2 cellular contexts compared by ENCODE assay signal in the genomic region with DNA sequence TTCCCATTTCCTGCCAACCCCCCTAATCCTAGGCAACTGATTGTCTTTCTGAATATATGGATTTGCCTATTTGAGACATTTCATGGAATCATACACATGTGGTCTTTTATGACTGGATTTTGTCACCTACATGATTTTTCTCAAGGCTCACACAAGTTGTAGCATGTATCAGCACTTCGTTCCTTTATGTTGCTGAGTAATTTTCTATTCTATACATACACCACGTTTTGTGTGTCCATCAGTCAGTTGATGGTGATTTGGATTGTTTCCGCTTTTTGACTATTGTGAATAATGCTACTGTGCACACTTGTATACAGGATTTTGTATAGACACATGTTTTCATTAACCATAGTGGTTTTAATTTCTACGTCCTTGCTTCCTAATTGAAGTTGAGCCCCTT.
TF ChIP-seq lines count a peak whose summit lies in the region.

No MANE protein-coding gene starts in this region.

TF ChIP-seq in GM23338, 12 proteins besides CTCF, POLR2A, EP300 and RAD21:
- TF ChIP-seq, protein P1, sequence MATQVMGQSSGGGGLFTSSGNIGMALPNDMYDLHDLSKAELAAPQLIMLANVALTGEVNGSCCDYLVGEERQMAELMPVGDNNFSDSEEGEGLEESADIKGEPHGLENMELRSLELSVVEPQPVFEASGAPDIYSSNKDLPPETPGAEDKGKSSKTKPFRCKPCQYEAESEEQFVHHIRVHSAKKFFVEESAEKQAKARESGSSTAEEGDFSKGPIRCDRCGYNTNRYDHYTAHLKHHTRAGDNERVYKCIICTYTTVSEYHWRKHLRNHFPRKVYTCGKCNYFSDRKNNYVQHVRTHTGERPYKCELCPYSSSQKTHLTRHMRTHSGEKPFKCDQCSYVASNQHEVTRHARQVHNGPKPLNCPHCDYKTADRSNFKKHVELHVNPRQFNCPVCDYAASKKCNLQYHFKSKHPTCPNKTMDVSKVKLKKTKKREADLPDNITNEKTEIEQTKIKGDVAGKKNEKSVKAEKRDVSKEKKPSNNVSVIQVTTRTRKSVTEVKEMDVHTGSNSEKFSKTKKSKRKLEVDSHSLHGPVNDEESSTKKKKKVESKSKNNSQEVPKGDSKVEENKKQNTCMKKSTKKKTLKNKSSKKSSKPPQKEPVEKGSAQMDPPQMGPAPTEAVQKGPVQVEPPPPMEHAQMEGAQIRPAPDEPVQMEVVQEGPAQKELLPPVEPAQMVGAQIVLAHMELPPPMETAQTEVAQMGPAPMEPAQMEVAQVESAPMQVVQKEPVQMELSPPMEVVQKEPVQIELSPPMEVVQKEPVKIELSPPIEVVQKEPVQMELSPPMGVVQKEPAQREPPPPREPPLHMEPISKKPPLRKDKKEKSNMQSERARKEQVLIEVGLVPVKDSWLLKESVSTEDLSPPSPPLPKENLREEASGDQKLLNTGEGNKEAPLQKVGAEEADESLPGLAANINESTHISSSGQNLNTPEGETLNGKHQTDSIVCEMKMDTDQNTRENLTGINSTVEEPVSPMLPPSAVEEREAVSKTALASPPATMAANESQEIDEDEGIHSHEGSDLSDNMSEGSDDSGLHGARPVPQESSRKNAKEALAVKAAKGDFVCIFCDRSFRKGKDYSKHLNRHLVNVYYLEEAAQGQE (IDR thresholded peaks at IDR 0.05; ENCODE audit: unreplicated experiment), result no peak
- TF ChIP-seq EZH2 (IDR thresholded peaks at IDR 0.05; ENCODE audit: low read depth, unreplicated experiment), result no peak
- TF ChIP-seq POLR2AphosphoS5 (IDR thresholded peaks at IDR 0.05; ENCODE audit: low read depth), result no peak
- TF ChIP-seq EZH2phosphoT487 (IDR thresholded peaks at IDR 0.05; ENCODE audit: unreplicated experiment), result no peak
- no peak for TF ChIP-seq ZNF114 (CRISPR knock-in tag; IDR thresholded peaks at IDR 0.05)
- TF ChIP-seq, protein P2, sequence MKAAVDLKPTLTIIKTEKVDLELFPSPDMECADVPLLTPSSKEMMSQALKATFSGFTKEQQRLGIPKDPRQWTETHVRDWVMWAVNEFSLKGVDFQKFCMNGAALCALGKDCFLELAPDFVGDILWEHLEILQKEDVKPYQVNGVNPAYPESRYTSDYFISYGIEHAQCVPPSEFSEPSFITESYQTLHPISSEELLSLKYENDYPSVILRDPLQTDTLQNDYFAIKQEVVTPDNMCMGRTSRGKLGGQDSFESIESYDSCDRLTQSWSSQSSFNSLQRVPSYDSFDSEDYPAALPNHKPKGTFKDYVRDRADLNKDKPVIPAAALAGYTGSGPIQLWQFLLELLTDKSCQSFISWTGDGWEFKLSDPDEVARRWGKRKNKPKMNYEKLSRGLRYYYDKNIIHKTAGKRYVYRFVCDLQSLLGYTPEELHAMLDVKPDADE (IDR thresholded peaks at IDR 0.05), result no peak
- TF ChIP-seq, protein P3, sequence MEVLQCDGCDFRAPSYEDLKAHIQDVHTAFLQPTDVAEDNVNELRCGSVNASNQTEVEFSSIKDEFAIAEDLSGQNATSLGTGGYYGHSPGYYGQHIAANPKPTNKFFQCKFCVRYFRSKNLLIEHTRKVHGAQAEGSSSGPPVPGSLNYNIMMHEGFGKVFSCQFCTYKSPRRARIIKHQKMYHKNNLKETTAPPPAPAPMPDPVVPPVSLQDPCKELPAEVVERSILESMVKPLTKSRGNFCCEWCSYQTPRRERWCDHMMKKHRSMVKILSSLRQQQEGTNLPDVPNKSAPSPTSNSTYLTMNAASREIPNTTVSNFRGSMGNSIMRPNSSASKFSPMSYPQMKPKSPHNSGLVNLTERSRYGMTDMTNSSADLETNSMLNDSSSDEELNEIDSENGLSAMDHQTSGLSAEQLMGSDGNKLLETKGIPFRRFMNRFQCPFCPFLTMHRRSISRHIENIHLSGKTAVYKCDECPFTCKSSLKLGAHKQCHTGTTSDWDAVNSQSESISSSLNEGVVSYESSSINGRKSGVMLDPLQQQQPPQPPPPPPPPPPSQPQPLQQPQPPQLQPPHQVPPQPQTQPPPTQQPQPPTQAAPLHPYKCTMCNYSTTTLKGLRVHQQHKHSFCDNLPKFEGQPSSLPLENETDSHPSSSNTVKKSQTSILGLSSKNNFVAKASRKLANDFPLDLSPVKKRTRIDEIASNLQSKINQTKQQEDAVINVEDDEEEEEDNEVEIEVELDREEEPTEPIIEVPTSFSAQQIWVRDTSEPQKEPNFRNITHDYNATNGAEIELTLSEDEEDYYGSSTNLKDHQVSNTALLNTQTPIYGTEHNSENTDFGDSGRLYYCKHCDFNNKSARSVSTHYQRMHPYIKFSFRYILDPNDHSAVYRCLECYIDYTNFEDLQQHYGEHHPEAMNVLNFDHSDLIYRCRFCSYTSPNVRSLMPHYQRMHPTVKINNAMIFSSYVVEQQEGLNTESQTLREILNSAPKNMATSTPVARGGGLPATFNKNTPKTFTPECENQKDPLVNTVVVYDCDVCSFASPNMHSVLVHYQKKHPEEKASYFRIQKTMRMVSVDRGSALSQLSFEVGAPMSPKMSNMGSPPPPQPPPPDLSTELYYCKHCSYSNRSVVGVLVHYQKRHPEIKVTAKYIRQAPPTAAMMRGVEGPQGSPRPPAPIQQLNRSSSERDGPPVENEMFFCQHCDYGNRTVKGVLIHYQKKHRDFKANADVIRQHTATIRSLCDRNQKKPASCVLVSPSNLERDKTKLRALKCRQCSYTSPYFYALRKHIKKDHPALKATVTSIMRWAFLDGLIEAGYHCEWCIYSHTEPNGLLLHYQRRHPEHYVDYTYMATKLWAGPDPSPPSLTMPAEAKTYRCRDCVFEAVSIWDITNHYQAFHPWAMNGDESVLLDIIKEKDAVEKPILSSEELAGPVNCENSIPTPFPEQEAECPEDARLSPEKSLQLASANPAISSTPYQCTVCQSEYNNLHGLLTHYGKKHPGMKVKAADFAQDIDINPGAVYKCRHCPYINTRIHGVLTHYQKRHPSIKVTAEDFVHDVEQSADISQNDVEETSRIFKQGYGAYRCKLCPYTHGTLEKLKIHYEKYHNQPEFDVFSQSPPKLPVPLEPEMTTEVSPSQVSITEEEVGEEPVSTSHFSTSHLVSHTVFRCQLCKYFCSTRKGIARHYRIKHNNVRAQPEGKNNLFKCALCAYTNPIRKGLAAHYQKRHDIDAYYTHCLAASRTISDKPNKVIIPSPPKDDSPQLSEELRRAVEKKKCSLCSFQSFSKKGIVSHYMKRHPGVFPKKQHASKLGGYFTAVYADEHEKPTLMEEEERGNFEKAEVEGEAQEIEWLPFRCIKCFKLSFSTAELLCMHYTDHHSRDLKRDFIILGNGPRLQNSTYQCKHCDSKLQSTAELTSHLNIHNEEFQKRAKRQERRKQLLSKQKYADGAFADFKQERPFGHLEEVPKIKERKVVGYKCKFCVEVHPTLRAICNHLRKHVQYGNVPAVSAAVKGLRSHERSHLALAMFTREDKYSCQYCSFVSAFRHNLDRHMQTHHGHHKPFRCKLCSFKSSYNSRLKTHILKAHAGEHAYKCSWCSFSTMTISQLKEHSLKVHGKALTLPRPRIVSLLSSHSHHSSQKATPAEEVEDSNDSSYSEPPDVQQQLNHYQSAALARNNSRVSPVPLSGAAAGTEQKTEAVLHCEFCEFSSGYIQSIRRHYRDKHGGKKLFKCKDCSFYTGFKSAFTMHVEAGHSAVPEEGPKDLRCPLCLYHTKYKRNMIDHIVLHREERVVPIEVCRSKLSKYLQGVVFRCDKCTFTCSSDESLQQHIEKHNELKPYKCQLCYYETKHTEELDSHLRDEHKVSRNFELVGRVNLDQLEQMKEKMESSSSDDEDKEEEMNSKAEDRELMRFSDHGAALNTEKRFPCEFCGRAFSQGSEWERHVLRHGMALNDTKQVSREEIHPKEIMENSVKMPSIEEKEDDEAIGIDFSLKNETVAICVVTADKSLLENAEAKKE (CRISPR knock-in tag; IDR thresholded peaks at IDR 0.05), result no peak

TF ChIP-seq in IMR-90, 13 proteins besides CTCF, POLR2A, EP300 and RAD21 (continued from another document):
- no peak for TF ChIP-seq MAZ (IDR thresholded peaks at IDR 0.05; ENCODE audit: borderline replicate concordance, low read depth, low read length)
- TF ChIP-seq, protein P4, sequence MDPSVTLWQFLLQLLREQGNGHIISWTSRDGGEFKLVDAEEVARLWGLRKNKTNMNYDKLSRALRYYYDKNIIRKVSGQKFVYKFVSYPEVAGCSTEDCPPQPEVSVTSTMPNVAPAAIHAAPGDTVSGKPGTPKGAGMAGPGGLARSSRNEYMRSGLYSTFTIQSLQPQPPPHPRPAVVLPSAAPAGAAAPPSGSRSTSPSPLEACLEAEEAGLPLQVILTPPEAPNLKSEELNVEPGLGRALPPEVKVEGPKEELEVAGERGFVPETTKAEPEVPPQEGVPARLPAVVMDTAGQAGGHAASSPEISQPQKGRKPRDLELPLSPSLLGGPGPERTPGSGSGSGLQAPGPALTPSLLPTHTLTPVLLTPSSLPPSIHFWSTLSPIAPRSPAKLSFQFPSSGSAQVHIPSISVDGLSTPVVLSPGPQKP (IDR thresholded peaks at IDR 0.05; ENCODE audit: borderline replicate concordance, low read depth, low read length), result no peak
- no peak for TF ChIP-seq MXI1 (IDR thresholded peaks at IDR 0.05; ENCODE audit: borderline replicate concordance, low read depth, low read length)
- TF ChIP-seq BHLHE40 (IDR thresholded peaks at IDR 0.05; ENCODE audit: low read depth, low read length), result no peak
- no peak for TF ChIP-seq FOS (IDR thresholded peaks at IDR 0.05; ENCODE audit: low read depth, low read length)
TF ChIP-seq in IMR-90: peak in this region for 0.
